Comparison of ENCODE assay signal across 3 cellular contexts in the genomic region with DNA sequence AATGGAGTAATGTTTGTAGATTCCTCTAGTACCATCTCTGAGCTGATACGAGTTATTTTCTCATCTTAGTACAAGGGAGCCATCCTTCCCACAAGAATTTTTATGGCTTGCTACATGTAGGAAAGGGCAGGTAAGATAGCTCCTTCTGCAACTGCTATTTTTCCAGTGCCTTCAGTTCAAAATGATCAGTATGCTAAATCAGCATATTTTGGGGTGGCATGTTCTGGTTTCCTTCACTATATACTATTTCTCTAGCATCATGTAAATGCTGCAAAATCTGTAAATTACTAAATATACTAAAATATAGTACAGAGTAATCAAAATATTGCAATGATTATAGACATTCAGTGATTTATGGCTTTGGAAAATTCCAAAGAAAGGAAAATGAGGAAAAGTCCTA.
TF ChIP-seq lines count a peak whose summit lies in the region.

No MANE protein-coding gene starts in this region.

TF ChIP-seq in A549, 52 proteins besides CTCF, POLR2A, EP300 and RAD21 (continued from another document):
- TF ChIP-seq, protein P1, sequence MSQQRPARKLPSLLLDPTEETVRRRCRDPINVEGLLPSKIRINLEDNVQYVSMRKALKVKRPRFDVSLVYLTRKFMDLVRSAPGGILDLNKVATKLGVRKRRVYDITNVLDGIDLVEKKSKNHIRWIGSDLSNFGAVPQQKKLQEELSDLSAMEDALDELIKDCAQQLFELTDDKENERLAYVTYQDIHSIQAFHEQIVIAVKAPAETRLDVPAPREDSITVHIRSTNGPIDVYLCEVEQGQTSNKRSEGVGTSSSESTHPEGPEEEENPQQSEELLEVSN (IDR thresholded peaks at IDR 0.05; ENCODE audit: borderline replicate concordance, low read depth), result no peak
- TF ChIP-seq MAFK (IDR thresholded peaks at IDR 0.05; ENCODE audit: partially characterized antibody) (peak; percentile 87), CBX8 (IDR thresholded peaks at IDR 0.05) (no peak)
- TF ChIP-seq, protein P2, sequence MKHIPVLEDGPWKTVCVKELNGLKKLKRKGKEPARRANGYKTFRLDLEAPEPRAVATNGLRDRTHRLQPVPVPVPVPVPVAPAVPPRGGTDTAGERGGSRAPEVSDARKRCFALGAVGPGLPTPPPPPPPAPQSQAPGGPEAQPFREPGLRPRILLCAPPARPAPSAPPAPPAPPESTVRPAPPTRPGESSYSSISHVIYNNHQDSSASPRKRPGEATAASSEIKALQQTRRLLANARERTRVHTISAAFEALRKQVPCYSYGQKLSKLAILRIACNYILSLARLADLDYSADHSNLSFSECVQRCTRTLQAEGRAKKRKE (CRISPR knock-in tag; IDR thresholded peaks at IDR 0.05; ENCODE audit: low read depth), result no peak

TF ChIP-seq in IMR-90, 13 proteins besides CTCF, POLR2A, EP300 and RAD21 (continued from another document):
- TF ChIP-seq SMC3 (IDR thresholded peaks at IDR 0.05; ENCODE audit: low read depth, low read length), result no peak

TF ChIP-seq in WTC11, 78 proteins besides CTCF, POLR2A, EP300 and RAD21 (continued from another document):
- TF ChIP-seq GTF2I (CRISPR knock-in tag; conservative IDR thresholded peaks at IDR 0.05) (no peak), CBFB (CRISPR knock-in tag; IDR thresholded peaks at IDR 0.05; ENCODE audit: low read depth) (no peak), NR2C2 (CRISPR knock-in tag; IDR thresholded peaks at IDR 0.05) (no peak), ATF2 (CRISPR knock-in tag; IDR thresholded peaks at IDR 0.05; ENCODE audit: borderline replicate concordance, low read depth) (no peak), MYBL2 (CRISPR knock-in tag; IDR thresholded peaks at IDR 0.05) (no peak), ARID4B (CRISPR knock-in tag; IDR thresholded peaks at IDR 0.05; ENCODE audit: borderline replicate concordance) (no peak), TEAD1 (CRISPR knock-in tag; IDR thresholded peaks at IDR 0.05) (no peak), RORB (CRISPR knock-in tag; IDR thresholded peaks at IDR 0.05) (no peak), FOXK1 (CRISPR knock-in tag; IDR thresholded peaks at IDR 0.05) (no peak), ZNF512 (CRISPR knock-in tag; IDR thresholded peaks at IDR 0.05; ENCODE audit: borderline replicate concordance) (no peak), ETV6 (CRISPR knock-in tag; IDR thresholded peaks at IDR 0.05) (no peak)
- TF ChIP-seq, protein P3, sequence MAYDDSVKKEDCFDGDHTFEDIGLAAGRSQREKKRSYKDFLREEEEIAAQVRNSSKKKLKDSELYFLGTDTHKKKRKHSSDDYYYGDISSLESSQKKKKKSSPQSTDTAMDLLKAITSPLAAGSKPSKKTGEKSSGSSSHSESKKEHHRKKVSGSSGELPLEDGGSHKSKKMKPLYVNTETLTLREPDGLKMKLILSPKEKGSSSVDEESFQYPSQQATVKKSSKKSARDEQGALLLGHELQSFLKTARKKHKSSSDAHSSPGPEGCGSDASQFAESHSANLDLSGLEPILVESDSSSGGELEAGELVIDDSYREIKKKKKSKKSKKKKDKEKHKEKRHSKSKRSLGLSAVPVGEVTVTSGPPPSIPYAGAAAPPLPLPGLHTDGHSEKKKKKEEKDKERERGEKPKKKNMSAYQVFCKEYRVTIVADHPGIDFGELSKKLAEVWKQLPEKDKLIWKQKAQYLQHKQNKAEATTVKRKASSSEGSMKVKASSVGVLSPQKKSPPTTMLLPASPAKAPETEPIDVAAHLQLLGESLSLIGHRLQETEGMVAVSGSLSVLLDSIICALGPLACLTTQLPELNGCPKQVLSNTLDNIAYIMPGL (CRISPR knock-in tag; IDR thresholded peaks at IDR 0.05), result no peak
- TF ChIP-seq, protein P4, sequence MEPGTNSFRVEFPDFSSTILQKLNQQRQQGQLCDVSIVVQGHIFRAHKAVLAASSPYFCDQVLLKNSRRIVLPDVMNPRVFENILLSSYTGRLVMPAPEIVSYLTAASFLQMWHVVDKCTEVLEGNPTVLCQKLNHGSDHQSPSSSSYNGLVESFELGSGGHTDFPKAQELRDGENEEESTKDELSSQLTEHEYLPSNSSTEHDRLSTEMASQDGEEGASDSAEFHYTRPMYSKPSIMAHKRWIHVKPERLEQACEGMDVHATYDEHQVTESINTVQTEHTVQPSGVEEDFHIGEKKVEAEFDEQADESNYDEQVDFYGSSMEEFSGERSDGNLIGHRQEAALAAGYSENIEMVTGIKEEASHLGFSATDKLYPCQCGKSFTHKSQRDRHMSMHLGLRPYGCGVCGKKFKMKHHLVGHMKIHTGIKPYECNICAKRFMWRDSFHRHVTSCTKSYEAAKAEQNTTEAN (CRISPR knock-in tag; IDR thresholded peaks at IDR 0.05), result no peak
- TF ChIP-seq, protein P5, sequence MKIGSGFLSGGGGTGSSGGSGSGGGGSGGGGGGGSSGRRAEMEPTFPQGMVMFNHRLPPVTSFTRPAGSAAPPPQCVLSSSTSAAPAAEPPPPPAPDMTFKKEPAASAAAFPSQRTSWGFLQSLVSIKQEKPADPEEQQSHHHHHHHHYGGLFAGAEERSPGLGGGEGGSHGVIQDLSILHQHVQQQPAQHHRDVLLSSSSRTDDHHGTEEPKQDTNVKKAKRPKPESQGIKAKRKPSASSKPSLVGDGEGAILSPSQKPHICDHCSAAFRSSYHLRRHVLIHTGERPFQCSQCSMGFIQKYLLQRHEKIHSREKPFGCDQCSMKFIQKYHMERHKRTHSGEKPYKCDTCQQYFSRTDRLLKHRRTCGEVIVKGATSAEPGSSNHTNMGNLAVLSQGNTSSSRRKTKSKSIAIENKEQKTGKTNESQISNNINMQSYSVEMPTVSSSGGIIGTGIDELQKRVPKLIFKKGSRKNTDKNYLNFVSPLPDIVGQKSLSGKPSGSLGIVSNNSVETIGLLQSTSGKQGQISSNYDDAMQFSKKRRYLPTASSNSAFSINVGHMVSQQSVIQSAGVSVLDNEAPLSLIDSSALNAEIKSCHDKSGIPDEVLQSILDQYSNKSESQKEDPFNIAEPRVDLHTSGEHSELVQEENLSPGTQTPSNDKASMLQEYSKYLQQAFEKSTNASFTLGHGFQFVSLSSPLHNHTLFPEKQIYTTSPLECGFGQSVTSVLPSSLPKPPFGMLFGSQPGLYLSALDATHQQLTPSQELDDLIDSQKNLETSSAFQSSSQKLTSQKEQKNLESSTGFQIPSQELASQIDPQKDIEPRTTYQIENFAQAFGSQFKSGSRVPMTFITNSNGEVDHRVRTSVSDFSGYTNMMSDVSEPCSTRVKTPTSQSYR (CRISPR knock-in tag; IDR thresholded peaks at IDR 0.05), result no peak
